ENCODE assay signal across 35 cellular contexts in genomic region chrX:30961387-30961786, GRCh38.
"Had no signal": no experiment of that assay in that cellular context is flagged by ENCODE, and none has a peak within 500 bp of the region (broad histone marks: within the 10 kb centered on the region; RNA-seq: fewer than 3 reads in every experiment).

No MANE protein-coding gene starts in this region.

- H3K27me3 ChIP-seq: ascending aorta, body of pancreas, brain microvascular endothelial cell had no signal

- ATAC-seq: activated CD8-positive, alpha-beta T cell treated with anti-CD3 and anti-CD28 coated beads for 36 hours; activated naive CD8-positive, alpha-beta T cell treated with anti-CD3 and anti-CD28 coated beads, Interleukin-2, amount 50 U/mL, for 24 hours; body of pancreas had no signal

- H3K4me1 Mint-ChIP-seq: activated B cell treated with CpG ODN at 0.5 μM for 24 hours; activated CD4-positive, alpha-beta T cell treated with anti-CD3 and anti-CD28 coated beads, Interleukin-2, amount 10 ng/mL, durations not matched to agents 24 days and 14 days; activated naive CD4-positive, alpha-beta T cell treated with anti-CD3 and anti-CD28 coated beads, Interleukin-2, amount 10 ng/mL, durations not matched to agents 7 days and 5 days; activated naive CD4-positive, alpha-beta T cell treated with anti-CD3 and anti-CD28 coated beads, Interleukin-2, amount 50 U/mL, for 24 hours; activated naive CD8-positive, alpha-beta T cell treated with anti-CD3 and anti-CD28 coated beads, Interleukin-2, amount 10 ng/mL, durations not matched to agents 7 days and 5 days; activated naive CD8-positive, alpha-beta T cell treated with anti-CD3 and anti-CD28 coated beads, Interleukin-2, amount 50 U/mL, for 24 hours had no signal

- H3K27me3 Mint-ChIP-seq: activated B cell treated with CpG ODN at 0.5 μM for 24 hours; activated CD4-positive, alpha-beta memory T cell treated with anti-CD3 and anti-CD28 coated beads for 36 hours; activated CD4-positive, alpha-beta T cell treated with anti-CD3 and anti-CD28 coated beads, Interleukin-2, amount 10 ng/mL, durations not matched to agents 24 days and 14 days; activated CD8-positive, alpha-beta T cell treated with anti-CD3 and anti-CD28 coated beads for 36 hours; activated naive CD4-positive, alpha-beta T cell treated with anti-CD3 and anti-CD28 coated beads, Interleukin-2, amount 10 ng/mL, durations not matched to agents 7 days and 5 days; activated naive CD4-positive, alpha-beta T cell treated with anti-CD3 and anti-CD28 coated beads, Interleukin-2, amount 50 U/mL, for 24 hours; activated naive CD8-positive, alpha-beta T cell treated with anti-CD3 and anti-CD28 coated beads, Interleukin-2, amount 50 U/mL, for 24 hours had no signal

- H3K36me3 ChIP-seq: ascending aorta, brain microvascular endothelial cell, breast epithelium had no signal

- H3K9me3 ChIP-seq: ascending aorta, body of pancreas, breast epithelium had no signal

- H3K27ac ChIP-seq: ascending aorta, body of pancreas, brain microvascular endothelial cell, breast epithelium, VCaP had no signal

- H3K4me1 ChIP-seq: ascending aorta, body of pancreas, breast epithelium had no signal

- H3K4me3 ChIP-seq: ascending aorta, body of pancreas, breast epithelium had no signal

- FAIRE-seq: TTC549 had no signal

- H3K27ac Mint-ChIP-seq: activated B cell treated with CpG ODN at 0.5 μM for 24 hours; activated CD4-positive, alpha-beta memory T cell treated with anti-CD3 and anti-CD28 coated beads for 36 hours; activated CD4-positive, alpha-beta T cell treated with anti-CD3 and anti-CD28 coated beads, Interleukin-2, amount 10 ng/mL, durations not matched to agents 24 days and 14 days; activated CD8-positive, alpha-beta T cell treated with anti-CD3 and anti-CD28 coated beads for 36 hours; activated naive CD4-positive, alpha-beta T cell treated with anti-CD3 and anti-CD28 coated beads, Interleukin-2, amount 10 ng/mL, durations not matched to agents 7 days and 5 days; activated naive CD4-positive, alpha-beta T cell treated with anti-CD3 and anti-CD28 coated beads, Interleukin-2, amount 50 U/mL, for 24 hours; activated naive CD8-positive, alpha-beta T cell; activated naive CD8-positive, alpha-beta T cell treated with anti-CD3 and anti-CD28 coated beads, Interleukin-2, amount 10 ng/mL, durations not matched to agents 7 days and 5 days; activated naive CD8-positive, alpha-beta T cell treated with anti-CD3 and anti-CD28 coated beads, Interleukin-2, amount 50 U/mL, for 24 hours; activated T-helper 2 cell treated with anti-CD3 and anti-CD28 coated beads, Interferon-gamma antibody, Interleukin-2, Interleukin-4, amounts not matched to agents 10 μg/mL and 5 μg/mL and 100 μg/mL, durations not matched to agents 14 hours and 24 hours and 36 hours; T-helper 1 cell treated with Interleukin-12 subunit alpha and Interleukin-12 subunit beta and Interleukin-4 antibody, amounts not matched to agents 30 μg/mL and 1 μg/mL, for 36 hours; T-helper 2 cell treated with Interferon-gamma antibody and Interleukin-4, amounts not matched to agents 5 μg/mL and 100 μg/mL, for 36 hours had no signal

- DNase-seq: activated B cell treated with CpG ODN at 0.5 μM for 24 hours; activated CD4-positive, alpha-beta memory T cell treated with anti-CD3 and anti-CD28 coated beads for 36 hours; activated CD4-positive, alpha-beta T cell treated with anti-CD3 and anti-CD28 coated beads for 4 hours; activated CD4-positive, alpha-beta T cell treated with anti-CD3 and anti-CD28 coated beads, Interleukin-2, amount 10 ng/mL, durations not matched to agents 24 days and 14 days; activated CD4-positive, alpha-beta T cell treated with anti-CD3 and anti-CD28 coated beads, Interleukin-2, amount 50 U/mL, for 1 hour; activated CD4-positive, alpha-beta T cell treated with anti-CD3 and anti-CD28 coated beads, Interleukin-2, amount 50 U/mL, for 4 hours; activated CD4-positive, CD25-positive, alpha-beta regulatory T cell treated with anti-CD3 and anti-CD28 coated beads, Interleukin-2, amount 50 U/mL, for 72 hours; activated CD8-positive, alpha-beta memory T cell treated with anti-CD3 and anti-CD28 coated beads, Interleukin-2, amount 50 U/mL, for 4 hours; activated CD8-positive, alpha-beta T cell treated with anti-CD3 and anti-CD28 coated beads for 36 hours; activated effector memory CD4-positive, alpha-beta T cell treated with Interleukin-2 at 50 U/mL for 16 hours; activated gamma-delta T cell; activated naive CD4-positive, alpha-beta T cell treated with anti-CD3 and anti-CD28 coated beads, Interleukin-2, amount 10 ng/mL, durations not matched to agents 7 days and 5 days; activated naive CD4-positive, alpha-beta T cell treated with Interleukin-2 at 50 U/mL for 16 hours; activated naive CD8-positive, alpha-beta T cell treated with anti-CD3 and anti-CD28 coated beads, Interleukin-2, amount 10 ng/mL, durations not matched to agents 7 days and 5 days; activated naive CD8-positive, alpha-beta T cell treated with anti-CD3 and anti-CD28 coated beads, Interleukin-2, amount 50 U/mL, for 24 hours; activated T-cell treated with anti-CD3 and anti-CD28 coated beads for 4 hours; activated T-cell treated with anti-CD3 and anti-CD28 coated beads, Interleukin-2, amount 50 U/mL, for 1 hour; activated T-cell treated with anti-CD3 and anti-CD28 coated beads, Interleukin-2, amount 50 U/mL, for 48 hours; amygdala; anterior cingulate cortex; body of pancreas; brain microvascular endothelial cell; central memory CD4-positive, alpha-beta T cell; T-helper 1 cell; T-helper 2 cell; T-helper 9 cell had no signal

- H3K4me3 Mint-ChIP-seq: activated B cell treated with CpG ODN at 0.5 μM for 24 hours; activated CD4-positive, alpha-beta memory T cell treated with anti-CD3 and anti-CD28 coated beads for 36 hours; activated CD4-positive, alpha-beta T cell treated with anti-CD3 and anti-CD28 coated beads, Interleukin-2, amount 10 ng/mL, durations not matched to agents 24 days and 14 days; activated CD8-positive, alpha-beta T cell treated with anti-CD3 and anti-CD28 coated beads for 36 hours; activated naive CD4-positive, alpha-beta T cell treated with anti-CD3 and anti-CD28 coated beads, Interleukin-2, amount 10 ng/mL, durations not matched to agents 7 days and 5 days; activated naive CD4-positive, alpha-beta T cell treated with anti-CD3 and anti-CD28 coated beads, Interleukin-2, amount 50 U/mL, for 24 hours; activated naive CD8-positive, alpha-beta T cell; activated naive CD8-positive, alpha-beta T cell treated with anti-CD3 and anti-CD28 coated beads, Interleukin-2, amount 10 ng/mL, durations not matched to agents 7 days and 5 days; activated naive CD8-positive, alpha-beta T cell treated with anti-CD3 and anti-CD28 coated beads, Interleukin-2, amount 50 U/mL, for 24 hours; T-helper 1 cell treated with Interleukin-12 subunit alpha and Interleukin-12 subunit beta and Interleukin-4 antibody, amounts not matched to agents 30 μg/mL and 1 μg/mL, for 36 hours; T-helper 2 cell treated with Interferon-gamma antibody and Interleukin-4, amounts not matched to agents 5 μg/mL and 100 μg/mL, for 36 hours had no signal

- H3K9me3 Mint-ChIP-seq: activated B cell treated with CpG ODN at 0.5 μM for 24 hours; activated CD4-positive, alpha-beta memory T cell treated with anti-CD3 and anti-CD28 coated beads for 36 hours; activated CD4-positive, alpha-beta T cell treated with anti-CD3 and anti-CD28 coated beads, Interleukin-2, amount 10 ng/mL, durations not matched to agents 24 days and 14 days; activated CD8-positive, alpha-beta T cell treated with anti-CD3 and anti-CD28 coated beads for 36 hours; activated naive CD4-positive, alpha-beta T cell treated with anti-CD3 and anti-CD28 coated beads, Interleukin-2, amount 10 ng/mL, durations not matched to agents 7 days and 5 days; activated naive CD4-positive, alpha-beta T cell treated with anti-CD3 and anti-CD28 coated beads, Interleukin-2, amount 50 U/mL, for 24 hours; activated naive CD8-positive, alpha-beta T cell treated with anti-CD3 and anti-CD28 coated beads, Interleukin-2, amount 10 ng/mL, durations not matched to agents 7 days and 5 days; activated naive CD8-positive, alpha-beta T cell treated with anti-CD3 and anti-CD28 coated beads, Interleukin-2, amount 50 U/mL, for 24 hours; activated T-helper 2 cell treated with anti-CD3 and anti-CD28 coated beads, Interferon-gamma antibody, Interleukin-2, Interleukin-4, amounts not matched to agents 10 μg/mL and 5 μg/mL and 100 μg/mL, durations not matched to agents 14 hours and 24 hours and 36 hours; T-helper 1 cell treated with Interleukin-12 subunit alpha and Interleukin-12 subunit beta and Interleukin-4 antibody, amounts not matched to agents 30 μg/mL and 1 μg/mL, for 36 hours; T-helper 2 cell treated with Interferon-gamma antibody and Interleukin-4, amounts not matched to agents 5 μg/mL and 100 μg/mL, for 36 hours had no signal

- H3K36me3 Mint-ChIP-seq: activated CD4-positive, alpha-beta memory T cell treated with anti-CD3 and anti-CD28 coated beads for 36 hours; activated naive CD4-positive, alpha-beta T cell treated with anti-CD3 and anti-CD28 coated beads, Interleukin-2, amount 10 ng/mL, durations not matched to agents 7 days and 5 days; activated naive CD4-positive, alpha-beta T cell treated with anti-CD3 and anti-CD28 coated beads, Interleukin-2, amount 50 U/mL, for 24 hours; activated naive CD8-positive, alpha-beta T cell; activated naive CD8-positive, alpha-beta T cell treated with anti-CD3 and anti-CD28 coated beads, Interleukin-2, amount 10 ng/mL, durations not matched to agents 7 days and 5 days had no signal
